In genomic region chr16:1705324-1705687, GRCh38 we compare ENCODE assay signal across 8 cellular contexts. TPM values are rescaled to one million over a fixed set of nuclear protein-coding genes. Genes with fewer than 3 reads are reported as not detected.
A peak's percentile ranks its signal among the peaks of the same experiment; 100 is the strongest.
DNase-seq lines count a peak whose midpoint lies in the region; ATAC-seq and TF ChIP-seq lines count a peak whose summit lies in the region.
"Not testable (repeated sequence)": the region's sequence is repeated elsewhere in the genome, so short reads cannot be mapped to it uniquely, and the experiment has no call there.

No MANE protein-coding gene starts in this region.

- ATAC-seq in HG02571 (IDR thresholded peaks at IDR 0.05; ENCODE audit: unreplicated experiment), result peak; percentile 4

- H3K79me2 ChIP-seq in neural progenitor cell (ENCODE audit: low read depth), result peaks cover 41% of the 10 kb centered on the region

- peaks cover 13% of the 10 kb centered on the region; the same call in 1 of the 2 replicates for H3K36me3 ChIP-seq in iPS DF 6.9 (ENCODE audit: control insufficient read depth, insufficient read depth, low read length)
- H3K36me3 ChIP-seq in neural progenitor cell, result not testable (repeated sequence)

- peak overlapping the region; percentile 50 for H3K9ac ChIP-seq in neural progenitor cell

- H3F3A ChIP-seq in neural progenitor cell (ENCODE audit: low read depth), result peaks cover 39% of the 10 kb centered on the region

- H3K4me3 ChIP-seq in iPS DF 6.9 (ENCODE audit: low read length) (peak overlapping the region; percentile 81; the same call in 1 of the 2 replicates), neural progenitor cell (peak overlapping the region; percentile 79)

- not testable (repeated sequence) for H3K27me3 Mint-ChIP-seq in activated CD4-positive, alpha-beta T cell treated with anti-CD3 and anti-CD28 coated beads, Interleukin-2, amount 10 ng/mL, durations not matched to agents 7 days and 5 days
- H3K27me3 Mint-ChIP-seq in neural progenitor cell (ENCODE audit: insufficient read depth, low read depth), result peaks cover 13% of the 10 kb centered on the region

- H3K9me3 Mint-ChIP-seq in activated CD4-positive, alpha-beta T cell treated with anti-CD3 and anti-CD28 coated beads, Interleukin-2, amount 10 ng/mL, durations not matched to agents 7 days and 5 days; neural progenitor cell: not testable (repeated sequence)

- H3K27ac ChIP-seq in cingulate gyrus (ENCODE audit: low read depth, low read length), result peak overlapping the region; percentile 85
- H3K27ac ChIP-seq in iPS DF 6.9 (ENCODE audit: low read length), result not testable (repeated sequence)
- peak overlapping the region; percentile 76 for H3K27ac ChIP-seq in neural progenitor cell

- no CpG with 5 or more reads among the region's 16 CpGs for WGBS in iPS DF 6.9 (ENCODE audit: insufficient coverage, insufficient read length)

- peak overlapping the region; percentile 65 for H2AFZ ChIP-seq in neural progenitor cell (replicated peaks)

- H3K4me3 Mint-ChIP-seq in activated CD4-positive, alpha-beta T cell treated with anti-CD3 and anti-CD28 coated beads, Interleukin-2, amount 10 ng/mL, durations not matched to agents 7 days and 5 days, result peak overlapping the region; percentile 96
- peak overlapping the region; percentile 98 for H3K4me3 Mint-ChIP-seq in neural progenitor cell

- H3K36me3 Mint-ChIP-seq in activated CD4-positive, alpha-beta T cell treated with anti-CD3 and anti-CD28 coated beads, Interleukin-2, amount 10 ng/mL, durations not matched to agents 7 days and 5 days (ENCODE audit: low read depth), result peaks cover 16% of the 10 kb centered on the region
- peaks cover 15% of the 10 kb centered on the region for H3K36me3 Mint-ChIP-seq in neural progenitor cell

- peaks cover 36% of the 10 kb centered on the region for H3K4me1 Mint-ChIP-seq in activated CD4-positive, alpha-beta T cell treated with anti-CD3 and anti-CD28 coated beads, Interleukin-2, amount 10 ng/mL, durations not matched to agents 7 days and 5 days
- H3K4me1 Mint-ChIP-seq in neural progenitor cell, result peaks cover 23% of the 10 kb centered on the region

- DNase-seq in COLO668 (lab: John Stamatoyannopoulos, UW; ENCODE audit: unreplicated experiment), result peak; percentile 36
- peak; percentile 67 for DNase-seq in NCI-H2227 (lab: John Stamatoyannopoulos, UW; ENCODE audit: unreplicated experiment)
- not testable (repeated sequence) for DNase-seq in activated CD4-positive, alpha-beta T cell treated with anti-CD3 and anti-CD28 coated beads, Interleukin-2, amount 10 ng/mL, durations not matched to agents 7 days and 5 days; iPS DF 6.9 (ENCODE audit: low read depth, low spot score)
- DNase-seq in neural progenitor cell (ENCODE audit: low spot score), result peak; percentile 49
- peak; percentile 10 for DNase-seq in superior temporal gyrus (ENCODE audit: extremely low spot score)

- H3K9me3 ChIP-seq in iPS DF 6.9 (ENCODE audit: control insufficient read depth, insufficient read depth, low read length); neural progenitor cell (ENCODE audit: low read depth): not testable (repeated sequence)

- CTCF ChIA-PET in activated CD4-positive, alpha-beta T cell treated with anti-CD3 and anti-CD28 coated beads, Interleukin-2, amount 10 ng/mL, durations not matched to agents 7 days and 5 days (lab: Charles Lee), result interaction anchor here (0.6 to 3.4 kb wide), 50 partner anchors 8 to 1128 kb away, joined by 3 to 20 read pairs (median 4); partner anchors contain the start of genes CRAMP1, EME2, IFT140 and JPT2

- not testable (repeated sequence) for H3K27me3 ChIP-seq in iPS DF 6.9 (ENCODE audit: control insufficient read depth, insufficient read depth, low read length); neural progenitor cell

- H3K27ac Mint-ChIP-seq in activated CD4-positive, alpha-beta T cell treated with anti-CD3 and anti-CD28 coated beads, Interleukin-2, amount 10 ng/mL, durations not matched to agents 7 days and 5 days, result peak overlapping the region; percentile 99
- H3K27ac Mint-ChIP-seq in neural progenitor cell, result peak overlapping the region; percentile 97

- peaks cover 39% of the 10 kb centered on the region for H4K20me1 ChIP-seq in neural progenitor cell (ENCODE audit: low read depth)

- peak overlapping the region; percentile 83 for H3K4me2 ChIP-seq in neural progenitor cell

- not testable (repeated sequence) for TF ChIP-seq CTCF in neural progenitor cell (IDR thresholded peaks at IDR 0.05)

- POLR2A ChIA-PET in activated CD4-positive, alpha-beta T cell treated with anti-CD3 and anti-CD28 coated beads, Interleukin-2, amount 10 ng/mL, durations not matched to agents 7 days and 5 days (lab: Charles Lee), result interaction anchor here (0.7 to 0.9 kb wide), 3 partner anchors 27 to 999 kb away, joined by 3 to 7 read pairs (median 4); partner anchors contain the start of genes ECI1 and JPT2

- H3K4me1 ChIP-seq in iPS DF 6.9 (ENCODE audit: control insufficient read depth, insufficient read depth, low read length); neural progenitor cell: not testable (repeated sequence)

RNA-seq across cellular contexts. Expression of gene MAPK8IP3, which starts 0.7 kb away (rescaled TPM):
- 100 to 1,000 TPM; 101 to 108 TPM for total RNA-seq in activated CD4-positive, alpha-beta T cell treated with anti-CD3 and anti-CD28 coated beads, Interleukin-2, amount 10 ng/mL, durations not matched to agents 7 days and 5 days
- 28.5 and 71.3 TPM in 2 replicates for total RNA-seq in neural progenitor cell (ENCODE audit: low replicate concordance)

RNA-seq across cellular contexts. Expression of gene JPT2, which starts 27.2 kb away (rescaled TPM):
- total RNA-seq in activated CD4-positive, alpha-beta T cell treated with anti-CD3 and anti-CD28 coated beads, Interleukin-2, amount 10 ng/mL, durations not matched to agents 7 days and 5 days, result 10 to 100 TPM; 56.5 to 65.2 TPM
- 187 and 207 TPM in 2 replicates for total RNA-seq in neural progenitor cell (ENCODE audit: low replicate concordance)
